ENCODE assay signal across 27 cellular contexts in the genomic region with DNA sequence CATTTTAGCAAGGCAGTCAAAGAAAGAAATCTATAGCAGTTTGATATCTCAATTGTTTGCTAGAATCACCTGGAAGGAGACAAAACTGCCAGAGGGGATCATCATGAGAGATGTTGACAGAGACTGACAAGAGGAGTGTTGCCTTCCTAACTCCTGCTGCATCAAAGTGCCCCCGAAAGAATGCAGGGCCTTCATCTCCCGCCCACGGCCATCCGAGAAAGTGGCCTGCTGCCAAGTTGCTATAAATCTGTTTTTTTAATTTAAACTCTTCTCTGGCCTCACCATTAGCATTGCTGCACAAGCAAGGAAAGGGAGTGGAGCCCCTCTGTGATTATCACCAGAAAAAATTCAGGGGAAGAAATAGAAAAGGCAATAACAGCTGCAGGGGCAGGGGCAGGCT.
"Had no signal": no experiment of that assay in that cellular context is flagged by ENCODE, and none has a peak within 500 bp of the region (broad histone marks: within the 10 kb centered on the region; RNA-seq: fewer than 3 reads in every experiment).

No MANE protein-coding gene starts in this region.

- H3K9me3 ChIP-seq: esophagus squamous epithelium, heart right ventricle, lower lobe of right lung, mucosa of descending colon, pancreas, psoas muscle, testis, transverse colon had no signal

- H3K4me1 Mint-ChIP-seq: central memory CD8-positive, alpha-beta T cell had no signal

- ATAC-seq: activated naive CD4-positive, alpha-beta T cell treated with anti-CD3 and anti-CD28 coated beads, Interleukin-2, amount 50 U/mL, for 72 hours; activated T-cell treated with anti-CD3 and anti-CD28 coated beads, Interleukin-2, amount 50 U/mL, for 72 hours; heart right ventricle; left lung; lower lobe of right lung; mucosa of descending colon; pancreas; psoas muscle; stimulated activated naive CD8-positive, alpha-beta T cell treated with anti-CD3 and anti-CD28 coated beads, Interleukin-15, Interleukin-2, amounts not matched to agents 100 U/mL and 50 U/mL, for 24 hours had no signal

- H3K27ac ChIP-seq: esophagus squamous epithelium, heart right ventricle, left lung, lower lobe of right lung, pancreas, psoas muscle, testis, transverse colon, VCaP had no signal

- H3K36me3 ChIP-seq: esophagus squamous epithelium, heart right ventricle, left lung, lower lobe of right lung, pancreas, transverse colon had no signal

- DNase-seq: activated CD4-positive, alpha-beta T cell treated with anti-CD3 and anti-CD28 coated beads for 4 hours; activated CD4-positive, alpha-beta T cell treated with anti-CD3 and anti-CD28 coated beads, Interleukin-2, amount 50 U/mL, for 4 hours; activated naive CD4-positive, alpha-beta T cell; activated T-cell treated with anti-CD3 and anti-CD28 coated beads for 4 hours; activated T-cell treated with anti-CD3 and anti-CD28 coated beads, Interleukin-2, amount 50 U/mL, for 72 hours; esophagus squamous epithelium; foreskin melanocyte; heart right ventricle; kidney glomerular epithelial cell; left lung; lower lobe of right lung; mesenchymal stem cell; mucosa of descending colon; nucleus accumbens; pancreas; psoas muscle; stimulated activated CD4-positive, alpha-beta T cell treated with anti-CD3 and anti-CD28 coated beads, Interleukin-12 subunit alpha, Interleukin-12 subunit beta, amount 100 ng/mL, for 4 hours; stimulated activated CD4-positive, alpha-beta T cell treated with anti-CD3 and anti-CD28 coated beads, Interleukin-4, amount 100 ng/mL, for 1 hour; stimulated activated naive CD8-positive, alpha-beta T cell treated with anti-CD3 and anti-CD28 coated beads, Interleukin-15, Interleukin-2, amounts not matched to agents 100 U/mL and 50 U/mL, for 24 hours; T-helper 9 cell; testis; transverse colon had no signal

- H3K9me3 Mint-ChIP-seq: activated T-cell treated with anti-CD3 and anti-CD28 coated beads, Interleukin-2, amount 50 U/mL, for 72 hours; T-helper 1 cell treated with Interleukin-12 subunit alpha and Interleukin-12 subunit beta and Interleukin-4 antibody, amounts not matched to agents 30 μg/mL and 1 μg/mL, for 36 hours had no signal

- H3K4me3 Mint-ChIP-seq: activated T-cell treated with anti-CD3 and anti-CD28 coated beads, Interleukin-2, amount 50 U/mL, for 72 hours; central memory CD8-positive, alpha-beta T cell; dendritic cell treated with granulocyte-macrophage colony-stimulating factor and Interleukin-4, amounts not matched to agents 40 ng/mL and 50 ng/mL, for 4 days; T-helper 1 cell treated with Interleukin-12 subunit alpha and Interleukin-12 subunit beta and Interleukin-4 antibody, amounts not matched to agents 30 μg/mL and 1 μg/mL, for 36 hours had no signal

- H3K4me1 ChIP-seq: esophagus squamous epithelium, heart right ventricle, left lung, lower lobe of right lung, pancreas, psoas muscle, testis, transverse colon had no signal

- H3K27me3 Mint-ChIP-seq: central memory CD8-positive, alpha-beta T cell; dendritic cell treated with granulocyte-macrophage colony-stimulating factor and Interleukin-4, amounts not matched to agents 40 ng/mL and 50 ng/mL, for 4 days had no signal

- H3K27ac Mint-ChIP-seq: activated naive CD4-positive, alpha-beta T cell treated with anti-CD3 and anti-CD28 coated beads, Interleukin-2, amount 50 U/mL, for 72 hours; activated T-cell treated with anti-CD3 and anti-CD28 coated beads, Interleukin-2, amount 50 U/mL, for 72 hours; dendritic cell treated with granulocyte-macrophage colony-stimulating factor and Interleukin-4, amounts not matched to agents 40 ng/mL and 50 ng/mL, for 4 days; T-helper 1 cell treated with Interleukin-12 subunit alpha and Interleukin-12 subunit beta and Interleukin-4 antibody, amounts not matched to agents 30 μg/mL and 1 μg/mL, for 36 hours had no signal

- H3K27me3 ChIP-seq: esophagus squamous epithelium, heart right ventricle, left lung, pancreas, testis, transverse colon had no signal

- H3K36me3 Mint-ChIP-seq: activated naive CD4-positive, alpha-beta T cell treated with anti-CD3 and anti-CD28 coated beads, Interleukin-2, amount 50 U/mL, for 72 hours had no signal

- H3K4me3 ChIP-seq: esophagus squamous epithelium, heart right ventricle, left lung, lower lobe of right lung, mucosa of descending colon, pancreas, psoas muscle, testis, transverse colon had no signal
